19 cellular contexts compared by ENCODE assay signal in the genomic region with DNA sequence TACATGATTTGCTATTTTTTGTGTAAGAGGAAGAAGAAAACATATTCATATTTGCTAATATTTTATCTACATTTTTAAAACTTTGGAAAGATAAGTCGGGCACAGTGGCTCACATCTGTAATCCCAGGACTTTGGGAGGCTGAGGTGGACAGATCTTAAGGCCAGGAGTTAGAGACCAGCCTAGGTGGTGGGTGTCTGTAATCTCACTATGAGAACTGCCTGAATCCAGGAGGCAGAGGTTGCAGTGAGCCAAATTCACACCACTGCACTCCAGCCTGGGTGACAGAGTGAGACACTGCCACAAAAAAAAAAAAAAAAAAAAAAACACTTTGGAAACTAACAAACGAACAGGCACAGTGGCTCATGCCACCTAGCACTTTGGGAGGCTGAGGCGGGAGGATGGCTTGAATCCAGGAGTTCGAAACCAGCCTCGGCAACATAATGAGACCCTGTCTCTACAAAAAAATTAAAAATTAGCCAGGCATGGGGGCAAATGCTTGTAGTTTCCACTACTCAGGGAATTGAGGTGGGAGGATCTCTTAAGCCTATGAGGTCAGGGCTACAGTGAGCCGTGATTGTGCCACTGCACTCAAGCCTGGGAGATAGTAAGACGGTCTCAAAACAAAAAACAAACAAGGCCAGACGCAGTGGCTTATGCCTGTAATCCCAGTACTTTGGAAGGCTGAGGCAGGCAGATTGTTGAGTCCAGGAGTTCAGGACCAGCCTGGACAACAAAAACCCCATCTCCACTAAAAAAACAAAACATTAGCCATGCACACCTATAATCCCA. TPM values are rescaled to one million over a fixed set of nuclear protein-coding genes. Genes with fewer than 3 reads are reported as not detected.
DNase-seq lines count a peak whose midpoint lies in the region; ATAC-seq, FAIRE-seq and TF ChIP-seq lines count a peak whose summit lies in the region.
"Had no signal": no experiment of that assay in that cellular context is flagged by ENCODE, and none has a peak within 500 bp of the region (broad histone marks: within the 10 kb centered on the region; RNA-seq: fewer than 3 reads in every experiment).

No MANE protein-coding gene starts in this region.

- TF ChIP-seq CTCF in H1 (IDR thresholded peaks at IDR 0.05; ENCODE audit: control extremely low read depth in 1 of 3, insufficient read depth in 1 of 3, low read depth in 1 of 3, low read length in 3 of 3) (no peak), nephron progenitor cell (IDR thresholded peaks at IDR 0.05) (no peak), smooth muscle cell (IDR thresholded peaks at IDR 0.05; ENCODE audit: borderline replicate concordance, insufficient read depth, poor library complexity, severe bottlenecking) (no peak)

- no peak for FAIRE-seq in H1 (lab: Jason Lieb, UNC)

- no peaks in the 10 kb centered on the region for H3K27me3 Mint-ChIP-seq in activated T-cell treated with anti-CD3 and anti-CD28 coated beads, Interleukin-2, amount 50 U/mL, for 24 hours
- H3K27me3 Mint-ChIP-seq in nephron progenitor cell (ENCODE audit: low read depth, poor library complexity) = no peaks in the 10 kb centered on the region

- H2AFZ ChIP-seq in H1 (ENCODE audit: low read length) (no peak overlapping the region), smooth muscle cell (ENCODE audit: low read depth) (no peak overlapping the region)

- H3F3A ChIP-seq in smooth muscle cell (ENCODE audit: low read depth) = peaks cover 5% of the 10 kb centered on the region

- no peak overlapping the region for H2BK15ac ChIP-seq in H1 (ENCODE audit: low read length)

- ATAC-seq in GM19463 (IDR thresholded peaks at IDR 0.05; ENCODE audit: unreplicated experiment) = no peak
- ATAC-seq: PC-3 had no signal

- CTCF ChIA-PET in H1 (lab: Charles Lee; ENCODE audit: partially characterized antibody) = interaction anchor here (0.6 kb wide), 1 partner anchor 86 kb away, joined by 3 read pairs; no protein-coding TSS in a partner anchor

- H3K9me3 ChIP-seq in H1 (ENCODE audit: insufficient read depth in 2 of 2, low read depth in 1 of 2, low read length in 1 of 2) (no peaks in the 10 kb centered on the region), smooth muscle cell (replicated peaks; ENCODE audit: low read depth) (no peaks in the 10 kb centered on the region)
- H3K9me3 ChIP-seq: SJCRH30 had no signal

- peaks cover 0 to 1% of the 10 kb centered on the region in 2 experiments for H4K20me1 ChIP-seq in H1 (replicated peaks in 1 of 2; ENCODE audit: control insufficient read depth in 1 of 2, insufficient read depth in 2 of 2, low read length in 2 of 2)
- peaks cover 58% of the 10 kb centered on the region for H4K20me1 ChIP-seq in smooth muscle cell (ENCODE audit: low read depth)

- H2BK5ac ChIP-seq in H1 (ENCODE audit: low read depth, low read length) = no peak overlapping the region

- H4K5ac ChIP-seq in H1 (ENCODE audit: insufficient read length, low read depth, low read length) = no peak overlapping the region

- whole genome bisulfite sequencing in H1 (ENCODE audit: extremely low coverage in 1 of 2, insufficient coverage in 1 of 2, insufficient read length in 1 of 2, insufficient replicate concordance in 2 of 2, low coverage in 1 of 2, low lambda C conversion rate in 2 of 2, missing lambda C conversion rate in 1 of 2), 2 experiments = 95% methylated on average over 7 of the region's 8 CpGs; no CpG with 5 or more reads in 1 of the 2 experiments
- 65% methylated on average over 8 of the region's 8 CpGs for WGBS in smooth muscle cell (ENCODE audit: low lambda C conversion rate)

- peak overlapping the region; percentile 63 for H3K27ac Mint-ChIP-seq in activated T-cell treated with anti-CD3 and anti-CD28 coated beads, Interleukin-2, amount 50 U/mL, for 24 hours
- peak overlapping the region; percentile 86 for H3K27ac Mint-ChIP-seq in nephron progenitor cell

- H3K36me3 Mint-ChIP-seq in activated T-cell treated with anti-CD3 and anti-CD28 coated beads, Interleukin-2, amount 50 U/mL, for 24 hours (ENCODE audit: low read depth) = peaks cover 31% of the 10 kb centered on the region
- H3K36me3 Mint-ChIP-seq in nephron progenitor cell (ENCODE audit: low read depth) = peaks cover 56% of the 10 kb centered on the region

- no peaks in the 10 kb centered on the region for H3K23me2 ChIP-seq in H1 (ENCODE audit: low read depth, low read length)

- no peak overlapping the region for H3K9ac ChIP-seq in H1 (replicated peaks in 1 of 4; ENCODE audit: extremely low read depth in 1 of 4, low read depth in 3 of 4, low read length in 3 of 4)
- H3K9ac ChIP-seq in smooth muscle cell (ENCODE audit: low read depth) = no peak overlapping the region

- TF ChIP-seq RAD21 in H1 (IDR thresholded peaks at IDR 0.05 in 1 of 2, conservative IDR thresholded peaks at IDR 0.05 in 1 of 2; ENCODE audit: low read depth in 2 of 2, low read length in 2 of 2) = no peak

- H3K4me1 Mint-ChIP-seq in activated T-cell treated with anti-CD3 and anti-CD28 coated beads, Interleukin-2, amount 50 U/mL, for 24 hours (ENCODE audit: low read depth) = peaks cover 58% of the 10 kb centered on the region
- no peaks in the 10 kb centered on the region for H3K4me1 Mint-ChIP-seq in nephron progenitor cell

- no peak overlapping the region for H3K23ac ChIP-seq in H1 (ENCODE audit: insufficient read length)

- no peak for TF ChIP-seq EP300 in H1 (IDR thresholded peaks at IDR 0.05; ENCODE audit: borderline replicate concordance in 1 of 2, low read depth in 2 of 2, low read length in 2 of 2)

- no peak overlapping the region for H4K8ac ChIP-seq in H1 (ENCODE audit: extremely low read depth, insufficient read depth, low read length)

- H3K4me3 ChIP-seq in H1 (ENCODE audit: extremely low read depth in 1 of 4, insufficient read depth in 2 of 4, low read depth in 3 of 4, low read length in 4 of 4) = no peak overlapping the region
- no peak overlapping the region for H3K4me3 ChIP-seq in smooth muscle cell
- H3K4me3 ChIP-seq: SJCRH30 had no signal

- no peak overlapping the region for H4K91ac ChIP-seq in H1 (replicated peaks; ENCODE audit: insufficient read length, low read length)

- H3K79me1 ChIP-seq in H1 (ENCODE audit: low read depth, low read length) = no peaks in the 10 kb centered on the region; the same call in 1 of the 2 replicates

- no peak overlapping the region for H3K4me3 Mint-ChIP-seq in activated T-cell treated with anti-CD3 and anti-CD28 coated beads, Interleukin-2, amount 50 U/mL, for 24 hours
- no peak overlapping the region for H3K4me3 Mint-ChIP-seq in nephron progenitor cell
- H3K4me3 Mint-ChIP-seq: CD14-positive monocyte had no signal

- no peak overlapping the region for H3K18ac ChIP-seq in H1 (ENCODE audit: extremely low read depth, low read length)

- H2BK120ac ChIP-seq in H1 (replicated peaks; ENCODE audit: low read depth, low read length) = no peak overlapping the region

- no peaks in the 10 kb centered on the region for H3K27me3 ChIP-seq in H1 (replicated peaks in 1 of 4; ENCODE audit: control insufficient read depth in 3 of 4, extremely low read depth in 1 of 4, insufficient read depth in 3 of 4, low read length in 3 of 4)
- H3K27me3 ChIP-seq in smooth muscle cell (ENCODE audit: low read depth) = no peaks in the 10 kb centered on the region
- H3K27me3 ChIP-seq: SJCRH30 had no signal

- POLR2A ChIA-PET in H1 (lab: Charles Lee; ENCODE audit: partially characterized antibody) = no interaction called here

- H3K4me2 ChIP-seq in H1 (ENCODE audit: insufficient read depth in 1 of 2, low read depth in 2 of 2, low read length in 2 of 2) = no peak overlapping the region
- no peak overlapping the region for H3K4me2 ChIP-seq in smooth muscle cell

- no peak overlapping the region for H3K14ac ChIP-seq in H1 (ENCODE audit: insufficient read length)

- H2BK12ac ChIP-seq in H1 (ENCODE audit: low read depth, low read length) = peak overlapping the region; percentile 14; the same call in 1 of the 2 replicates

- no peaks in the 10 kb centered on the region for H3K4me1 ChIP-seq in H1 (replicated peaks in 1 of 4; ENCODE audit: control insufficient read depth in 3 of 4, insufficient read depth in 4 of 4, low read length in 3 of 4)
- H3K4me1 ChIP-seq in smooth muscle cell (ENCODE audit: low read depth) = no peaks in the 10 kb centered on the region
- H3K4me1 ChIP-seq: SJCRH30 had no signal

- TF ChIP-seq POLR2A in H1 (IDR thresholded peaks at IDR 0.05; ENCODE audit: control extremely low read depth in 1 of 2, low read depth in 2 of 2, low read length in 2 of 2) = no peak

- no peak overlapping the region for H2AK5ac ChIP-seq in H1 (ENCODE audit: low read depth, low read length)

- H3K79me2 ChIP-seq in H1 (ENCODE audit: control insufficient read depth in 1 of 2, insufficient read depth in 2 of 2, low read length in 2 of 2) (peaks cover 0 to 20% of the 10 kb centered on the region in 2 experiments; a peak in 2 of 4 replicates), smooth muscle cell (ENCODE audit: low read depth) (peaks cover 12% of the 10 kb centered on the region)

- H2BK20ac ChIP-seq in H1 (ENCODE audit: low read length) = no peak overlapping the region

- H3K36me3 ChIP-seq in H1 (ENCODE audit: control insufficient read depth in 2 of 4, insufficient read depth in 4 of 4, low read length in 3 of 4) = no peaks in the 10 kb centered on the region
- no peaks in the 10 kb centered on the region for H3K36me3 ChIP-seq in smooth muscle cell (ENCODE audit: low read depth)
- H3K36me3 ChIP-seq: SJCRH30 had no signal

- DNase-seq in activated T-cell treated with anti-CD3 and anti-CD28 coated beads, Interleukin-2, amount 50 U/mL, for 24 hours = no peak
- DNase-seq in activated T-cell treated with anti-CD3 and anti-CD28 coated beads, Interleukin-2, amount 50 U/mL, for 48 hours = no peak
- DNase-seq in NCI-H82 treated with DMSO at 0.1 percent for 48 hours (lab: John Stamatoyannopoulos, UW; ENCODE audit: unreplicated experiment) = peak; percentile 7
- DNase-seq in H1 (ENCODE audit: low read depth in 1 of 2, low spot score in 2 of 2) = no peak
- no peak for DNase-seq in nephron progenitor cell
- no peak for DNase-seq in smooth muscle cell (lab: John Stamatoyannopoulos, UW; ENCODE audit: unreplicated experiment)
- DNase-seq in activated CD8-positive, alpha-beta memory T cell treated with anti-CD3 and anti-CD28 coated beads, Interleukin-2, amount 50 U/mL, for 4 hours = no peak
- DNase-seq: 8988T, DMS 273 treated with DMSO at 0.1 percent for 48 hours, GF-D8, HCEC 1CT, KBM-7, NCI-H187 treated with DMSO at 0.1 percent for 48 hours, NCI-H2227 treated with DMSO at 0.1 percent for 48 hours, NCI-H524, PC-3, SJCRH30 had no signal

- H3K27ac ChIP-seq in H1 (ENCODE audit: low read depth, low read length) (no peak overlapping the region), smooth muscle cell (ENCODE audit: low read depth) (no peak overlapping the region)
- H3K27ac ChIP-seq: SJCRH30 had no signal

- H3K9me3 Mint-ChIP-seq in activated T-cell treated with anti-CD3 and anti-CD28 coated beads, Interleukin-2, amount 50 U/mL, for 24 hours = no peaks in the 10 kb centered on the region
- H3K9me3 Mint-ChIP-seq in nephron progenitor cell = peaks cover 5% of the 10 kb centered on the region
- H3K9me3 Mint-ChIP-seq: CD14-positive monocyte had no signal

- H3K4ac ChIP-seq in H1 (replicated peaks; ENCODE audit: insufficient read length, low read depth, low read length) = no peak overlapping the region

- H3K56ac ChIP-seq in H1 (replicated peaks; ENCODE audit: insufficient read length, low read depth, low read length) = no peak overlapping the region

RNA-seq across cellular contexts. Expression of gene HERC4, which starts 25.6 kb away (rescaled TPM):
- total RNA-seq in H1 (2021; fragmentation: NEBNext Ultra II Directional; extraction: Animal tissue kit (Norgen Biotek cat#: 25700)) = 39.3 and 44.0 TPM in 2 replicates
- polyA plus RNA-seq in H1 (2011; rRNA removed) (5.7 and 7.5 TPM in 2 replicates), smooth muscle cell (19.5 and 20.5 TPM in 2 replicates)
- polyA plus RNA-seq in H1 (2011; cell fraction: cytosol; rRNA removed) = 12.9 TPM
- polyA plus RNA-seq in H1 (2011; cell fraction: nucleus; rRNA removed) = 10.1 TPM
- polyA plus RNA-seq in H1 (2012, experiment 1 of 2) = 11.5 to 27.3 TPM (median 15.4 TPM) in 4 replicates
- 2.5 TPM for polyA plus RNA-seq in H1 (2012, experiment 2 of 2)
- polyA plus RNA-seq in H1 (2013, experiment 1 of 2) = 13.7 TPM
- polyA plus RNA-seq in H1 (2013, experiment 2 of 2) = 13.0 TPM
- polyA minus RNA-seq in H1 (2011; rRNA and poly(A)+ RNA removed) = 19.8 and 21.7 TPM in 2 replicates
- polyA minus RNA-seq in H1 (2011; cell fraction: cytosol; rRNA and poly(A)+ RNA removed) = 14.8 TPM
- polyA minus RNA-seq in H1 (2011; cell fraction: nucleus; rRNA and poly(A)+ RNA removed) = 40.2 TPM
- 41.2 and 54.3 TPM in 2 replicates for total RNA-seq in smooth muscle cell

RNA-seq across cellular contexts. Expression of gene MYPN, which starts 59.8 kb away (rescaled TPM):
- total RNA-seq in H1 (2021; fragmentation: NEBNext Ultra II Directional; extraction: Animal tissue kit (Norgen Biotek cat#: 25700)) = not detected in 2 replicates
- polyA plus RNA-seq in H1 (2011; rRNA removed) = not detected in 2 replicates
- polyA plus RNA-seq in H1 (2011; cell fraction: cytosol; rRNA removed) = not detected
- polyA plus RNA-seq in H1 (2011; cell fraction: nucleus; rRNA removed) = not detected
- polyA plus RNA-seq in H1 (2012, experiment 1 of 2) = 0.04 TPM in 1 of 4 replicates, not detected in the others
- polyA plus RNA-seq in H1 (2012, experiment 2 of 2) = not detected
- polyA plus RNA-seq in H1 (2013, experiment 1 of 2) = 0.02 TPM
- polyA plus RNA-seq in H1 (2013, experiment 2 of 2) = under 0.01 TPM
- polyA minus RNA-seq in H1 (2011; rRNA and poly(A)+ RNA removed) = not detected in 2 replicates
- polyA minus RNA-seq in H1 (2011; cell fraction: cytosol; rRNA and poly(A)+ RNA removed) = 0.81 TPM
- polyA minus RNA-seq in H1 (2011; cell fraction: nucleus; rRNA and poly(A)+ RNA removed) = not detected
- 0.13 TPM in 1 of 2 replicates, not detected in the other for total RNA-seq in smooth muscle cell
- polyA plus RNA-seq in smooth muscle cell = 0.03 TPM in 1 of 2 replicates, not detected in the other
- polyA plus RNA-seq: CD14-positive monocyte had no signal
